Comparison of ENCODE assay signal across 8 cellular contexts in genomic region chrX:153381684-153382532, GRCh38. TPM values are rescaled to one million over a fixed set of nuclear protein-coding genes. Genes with fewer than 3 reads are reported as not detected.
A peak's percentile ranks its signal among the peaks of the same experiment; 100 is the strongest.
DNase-seq lines count a peak whose midpoint lies in the region; ATAC-seq and TF ChIP-seq lines count a peak whose summit lies in the region.

No MANE protein-coding gene starts in this region.

- intact Hi-C loops in left ventricle myocardium inferior (cut with micrococcal nuclease) (no loop called here), cardiac septum (cut with DNase I) (no loop called here), right cardiac atrium (cut with DNase I) (no loop called here)

- no peak for TF ChIP-seq POLR2A in suprapubic skin (IDR thresholded peaks at IDR 0.05)

- peak; percentile 36 to 56 for ATAC-seq in right cardiac atrium
- ATAC-seq in stimulated activated effector memory CD8-positive, alpha-beta T cell treated with anti-CD3 and anti-CD28 coated beads, Interleukin-12 subunit alpha, Interleukin-12 subunit beta, amount 100 ng/mL, for 72 hours, result peak; percentile 91

- TF ChIP-seq CTCF in left ventricle myocardium inferior (IDR thresholded peaks at IDR 0.05; ENCODE audit: borderline replicate concordance) (no peak), suprapubic skin (IDR thresholded peaks at IDR 0.05) (no peak)

- H3K4me3 ChIP-seq in left ventricle myocardium inferior (no peak overlapping the region), right cardiac atrium (ENCODE audit: low read length) (no peak overlapping the region), suprapubic skin (no peak overlapping the region)

- H3K4me1 ChIP-seq in left ventricle myocardium inferior, result peaks cover 3% of the 10 kb centered on the region
- no peaks in the 10 kb centered on the region for H3K4me1 ChIP-seq in right cardiac atrium (ENCODE audit: control insufficient read depth, insufficient read depth, low read length)
- no peaks in the 10 kb centered on the region for H3K4me1 ChIP-seq in suprapubic skin

- no peaks in the 10 kb centered on the region for H3K9me3 ChIP-seq in left ventricle myocardium inferior (replicated peaks)
- no peaks in the 10 kb centered on the region for H3K9me3 ChIP-seq in right cardiac atrium (ENCODE audit: control insufficient read depth, low read length)
- H3K9me3 ChIP-seq in suprapubic skin, result no peaks in the 10 kb centered on the region

- H3K27me3 ChIP-seq in left ventricle myocardium inferior (ENCODE audit: low read depth), result no peaks in the 10 kb centered on the region
- no peaks in the 10 kb centered on the region for H3K27me3 ChIP-seq in right cardiac atrium (ENCODE audit: control insufficient read depth, insufficient read depth)
- H3K27me3 ChIP-seq in suprapubic skin, result no peaks in the 10 kb centered on the region

- H3K36me3 Mint-ChIP-seq in stimulated activated effector memory CD8-positive, alpha-beta T cell treated with anti-CD3 and anti-CD28 coated beads, Interleukin-12 subunit alpha, Interleukin-12 subunit beta, amount 100 ng/mL, for 72 hours, result no peaks in the 10 kb centered on the region

- no peak overlapping the region for H3K4me3 Mint-ChIP-seq in stimulated activated effector memory CD8-positive, alpha-beta T cell treated with anti-CD3 and anti-CD28 coated beads, Interleukin-12 subunit alpha, Interleukin-12 subunit beta, amount 100 ng/mL, for 72 hours

- H3K36me3 ChIP-seq in left ventricle myocardium inferior, result no peaks in the 10 kb centered on the region
- H3K36me3 ChIP-seq in suprapubic skin, result no peaks in the 10 kb centered on the region

- no peaks in the 10 kb centered on the region for H3K9me3 Mint-ChIP-seq in stimulated activated effector memory CD8-positive, alpha-beta T cell treated with anti-CD3 and anti-CD28 coated beads, Interleukin-12 subunit alpha, Interleukin-12 subunit beta, amount 100 ng/mL, for 72 hours

- H3K27ac Mint-ChIP-seq in stimulated activated effector memory CD8-positive, alpha-beta T cell treated with anti-CD3 and anti-CD28 coated beads, Interleukin-12 subunit alpha, Interleukin-12 subunit beta, amount 100 ng/mL, for 72 hours, result no peak overlapping the region

- no peaks in the 10 kb centered on the region for H3K4me1 Mint-ChIP-seq in stimulated activated effector memory CD8-positive, alpha-beta T cell treated with anti-CD3 and anti-CD28 coated beads, Interleukin-12 subunit alpha, Interleukin-12 subunit beta, amount 100 ng/mL, for 72 hours

- no peak for TF ChIP-seq EP300 in suprapubic skin (IDR thresholded peaks at IDR 0.05)

- 47% methylated on average over 12 of the region's 12 CpGs for WGBS in right cardiac atrium
- WGBS in suprapubic skin, result 67% methylated on average over 9 of the region's 12 CpGs

- DNase-seq in left ventricle myocardium inferior (no peak), cardiac septum (ENCODE audit: low spot score) (no peak), NCI-H1694 (lab: John Stamatoyannopoulos, UW) (peak; percentile 69), right cardiac atrium (no peak), HuH-7 (ENCODE audit: low spot score) (no peak), suprapubic skin (ENCODE audit: low spot score in 2 of 2) (no peak)
- peak; percentile 2 for DNase-seq in activated CD4-positive, alpha-beta T cell treated with anti-CD3 and anti-CD28 coated beads, Interleukin-2, amount 50 U/mL, for 1 hour
- no peak for DNase-seq in stimulated activated effector memory CD8-positive, alpha-beta T cell treated with anti-CD3 and anti-CD28 coated beads, Interleukin-12 subunit alpha, Interleukin-12 subunit beta, amount 100 ng/mL, for 72 hours (ENCODE audit: low spot score in 2 of 2)

- H3K27ac ChIP-seq in left ventricle myocardium inferior (replicated peaks) (peak overlapping the region; percentile 12), right cardiac atrium (ENCODE audit: low read length) (no peak overlapping the region), suprapubic skin (no peak overlapping the region)

RNA-seq across cellular contexts. Expression of gene PNMA6E, which starts 19.2 kb away (rescaled TPM):
- total RNA-seq in left ventricle myocardium inferior (not detected), cardiac septum (not detected), right cardiac atrium (not detected), suprapubic skin (under 1 TPM in 1 of 4 donors, not detected in 3; 0.29 TPM)
- not detected for polyA plus RNA-seq in right cardiac atrium

RNA-seq across cellular contexts. Expression of gene ZFP92, which starts 29.4 kb away (rescaled TPM):
- total RNA-seq in left ventricle myocardium inferior, result 0.49 TPM
- 0.40 TPM for total RNA-seq in cardiac septum
- total RNA-seq in right cardiac atrium, result 1 to 10 TPM in 1 of 4 donors, under 1 TPM in 3; 0.57 to 1.6 (median 0.77) TPM
- 0.32 TPM for polyA plus RNA-seq in right cardiac atrium
- under 1 TPM in 3 of 4 donors, not detected in 1; 0.26 to 0.38 (median 0.30) TPM for total RNA-seq in suprapubic skin

RNA-seq across cellular contexts. Expression of gene ZNF275, which starts 48.0 kb away (rescaled TPM):
- total RNA-seq in left ventricle myocardium inferior, result 6.4 TPM
- total RNA-seq in cardiac septum, result 6.1 TPM
- 1 to 10 TPM; 5.2 to 7.5 (median 6.3) TPM for total RNA-seq in right cardiac atrium
- 2.7 TPM for polyA plus RNA-seq in right cardiac atrium
- 1 to 10 TPM; 2.3 to 4.3 (median 3.3) TPM for total RNA-seq in suprapubic skin

Comparison
In these comparisons a context has a peak if more than half of its experiments do, and no peak if none do; other contexts are left out.
1. DNase-seq: peak in NCI-H1694 (single experiment) and activated CD4-positive, alpha-beta T cell treated with anti-CD3 and anti-CD28 coated beads, Interleukin-2, amount 50 U/mL, for 1 hour (single experiment); none in left ventricle myocardium inferior (single experiment), cardiac septum (single experiment), right cardiac atrium (0 of 3), stimulated activated effector memory CD8-positive, alpha-beta T cell treated with anti-CD3 and anti-CD28 coated beads, Interleukin-12 subunit alpha, Interleukin-12 subunit beta, amount 100 ng/mL, for 72 hours (0 of 2), HuH-7 (single experiment) and suprapubic skin (0 of 2).